1 cellular context compared by ENCODE assay signal in the genomic region with DNA sequence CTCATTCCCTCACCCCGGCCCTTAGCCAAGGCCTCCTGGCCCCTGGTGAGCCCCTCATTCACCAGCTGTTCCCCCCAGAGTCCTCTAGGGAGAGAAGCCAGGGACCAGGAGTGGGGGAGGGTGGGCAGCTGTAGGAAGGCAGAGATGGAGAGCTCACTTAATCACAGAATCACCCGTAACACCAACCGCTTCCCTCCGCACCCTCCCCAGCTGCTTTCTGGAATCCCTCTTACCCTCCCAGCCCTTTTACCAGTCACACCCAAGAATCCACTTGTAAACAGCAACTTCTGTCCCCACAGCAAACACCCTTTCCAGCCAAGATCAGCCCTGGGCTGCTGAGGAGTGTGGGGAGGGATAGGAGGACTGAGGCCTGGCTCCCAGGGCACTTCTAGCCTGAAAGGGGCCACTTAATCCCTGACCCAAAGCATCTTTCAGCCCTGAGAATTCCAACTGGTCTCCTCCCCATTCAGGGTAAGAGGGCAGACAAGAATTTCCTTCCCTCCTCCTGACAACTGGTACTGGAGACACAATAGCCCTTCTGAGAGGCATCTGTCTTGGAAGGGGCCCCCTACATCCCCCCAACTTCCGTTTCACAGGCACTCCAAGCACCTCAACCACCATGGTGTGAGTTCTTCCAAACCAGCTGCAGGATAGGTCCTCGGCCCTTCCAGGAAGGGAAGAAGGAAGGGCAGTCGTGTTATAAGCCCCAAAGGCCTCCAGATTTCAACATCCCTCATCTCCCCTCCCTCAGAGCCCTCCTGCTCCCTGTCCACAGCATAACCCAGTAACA.
TF ChIP-seq lines count a peak whose summit lies in the region.

No MANE protein-coding gene starts in this region.

TF ChIP-seq in H1, 55 proteins besides CTCF, POLR2A, EP300 and RAD21 (continued from another document):
- TF ChIP-seq, protein P1, sequence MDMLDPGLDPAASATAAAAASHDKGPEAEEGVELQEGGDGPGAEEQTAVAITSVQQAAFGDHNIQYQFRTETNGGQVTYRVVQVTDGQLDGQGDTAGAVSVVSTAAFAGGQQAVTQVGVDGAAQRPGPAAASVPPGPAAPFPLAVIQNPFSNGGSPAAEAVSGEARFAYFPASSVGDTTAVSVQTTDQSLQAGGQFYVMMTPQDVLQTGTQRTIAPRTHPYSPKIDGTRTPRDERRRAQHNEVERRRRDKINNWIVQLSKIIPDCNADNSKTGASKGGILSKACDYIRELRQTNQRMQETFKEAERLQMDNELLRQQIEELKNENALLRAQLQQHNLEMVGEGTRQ (IDR thresholded peaks at IDR 0.05; ENCODE audit: low read length), result no peak
